In genomic region chr21:35627462-35627861, GRCh38 we compare ENCODE assay signal across 8 cellular contexts.
"Had no signal": no experiment of that assay in that cellular context is flagged by ENCODE, and none has a peak within 500 bp of the region (broad histone marks: within the 10 kb centered on the region; RNA-seq: fewer than 3 reads in every experiment).

No MANE protein-coding gene starts in this region.

- H3K4me3 Mint-ChIP-seq: GM23338, H9 had no signal

- DNase-seq: H9, HCEC 1CT, KBM-7 had no signal

- H3K9ac ChIP-seq: KMS-11 had no signal

- H3K4me2 ChIP-seq: GM23338, KMS-11 had no signal

- H3K27ac Mint-ChIP-seq: GM23338 had no signal

- H3K9me3 Mint-ChIP-seq: GM23338, H9 had no signal

- ATAC-seq: GM23338 had no signal

- H3K27ac ChIP-seq: KMS-11 had no signal

- H3K4me3 ChIP-seq: GM23338 had no signal

- FAIRE-seq: H1, H54, HTR-8/SVneo had no signal
